In the genomic region with DNA sequence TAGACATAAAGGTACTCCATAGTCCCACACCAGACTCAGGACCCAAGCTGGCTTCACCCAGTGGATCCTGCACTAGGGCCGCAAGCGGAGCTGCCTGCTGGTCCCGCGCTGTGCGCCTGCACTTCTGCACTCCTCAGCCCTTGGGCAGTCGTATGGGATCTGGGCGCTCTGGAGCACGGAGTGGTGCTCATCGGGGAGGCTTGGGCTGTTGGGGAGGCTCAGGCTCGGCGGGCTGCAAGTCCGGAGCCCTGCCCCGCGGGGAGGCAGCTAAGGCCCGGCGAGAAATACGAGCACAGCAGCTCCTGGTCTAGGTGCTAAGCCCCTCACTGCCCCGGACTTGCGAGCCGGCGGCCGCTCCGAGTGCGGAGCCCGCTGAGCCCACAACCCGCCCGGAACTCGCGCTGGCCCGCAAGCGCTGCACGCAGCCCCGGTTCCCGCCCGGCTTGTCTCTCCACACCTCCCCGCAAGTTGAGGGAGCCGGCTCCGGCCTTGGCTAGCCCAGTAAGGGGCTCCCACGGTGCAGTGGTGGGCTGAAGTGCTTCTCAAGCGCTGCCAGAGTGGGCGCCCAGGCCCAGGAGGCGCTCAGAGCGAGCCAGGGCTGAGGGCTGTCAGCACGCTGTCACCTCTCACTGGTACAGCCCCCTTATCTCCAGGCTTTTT, we compare ENCODE assay signal across 11 cellular contexts.
"Had no signal": no experiment of that assay in that cellular context is flagged by ENCODE, and none has a peak within 500 bp of the region (broad histone marks: within the 10 kb centered on the region; RNA-seq: fewer than 3 reads in every experiment).

No MANE protein-coding gene starts in this region.

- DNase-seq: activated CD4-positive, alpha-beta memory T cell treated with anti-CD3 and anti-CD28 coated beads, Interleukin-2, amount 10 ng/mL, durations not matched to agents 7 days and 5 days; activated CD4-positive, alpha-beta T cell treated with anti-CD3 and anti-CD28 coated beads for 1 hour; activated CD8-positive, alpha-beta memory T cell treated with anti-CD3 and anti-CD28 coated beads, Interleukin-2, amount 50 U/mL, for 4 hours; activated T-cell treated with anti-CD3 and anti-CD28 coated beads, Interleukin-2, amount 50 U/mL, for 72 hours; hippocampal formation; T-helper 9 cell had no signal

- H3K4me1 Mint-ChIP-seq: activated CD4-positive, alpha-beta memory T cell treated with anti-CD3 and anti-CD28 coated beads, Interleukin-2, amount 10 ng/mL, durations not matched to agents 7 days and 5 days; neural crest cell had no signal

- H3K4me1 ChIP-seq: ascending aorta, gastroesophageal sphincter, pancreas, tibial nerve had no signal

- H3K27me3 ChIP-seq: ascending aorta, pancreas, tibial nerve had no signal

- H3K4me3 Mint-ChIP-seq: activated CD4-positive, alpha-beta memory T cell treated with anti-CD3 and anti-CD28 coated beads, Interleukin-2, amount 10 ng/mL, durations not matched to agents 7 days and 5 days; activated T-cell treated with anti-CD3 and anti-CD28 coated beads, Interleukin-2, amount 50 U/mL, for 72 hours; neural crest cell had no signal

- H3K36me3 ChIP-seq: ascending aorta, gastroesophageal sphincter, pancreas, tibial nerve had no signal

- H3K27me3 Mint-ChIP-seq: activated CD4-positive, alpha-beta memory T cell treated with anti-CD3 and anti-CD28 coated beads, Interleukin-2, amount 10 ng/mL, durations not matched to agents 7 days and 5 days had no signal

- FAIRE-seq: pancreas had no signal

- H3K27ac ChIP-seq: ascending aorta, gastroesophageal sphincter, pancreas, tibial nerve had no signal

- H3K27ac Mint-ChIP-seq: activated CD4-positive, alpha-beta memory T cell treated with anti-CD3 and anti-CD28 coated beads, Interleukin-2, amount 10 ng/mL, durations not matched to agents 7 days and 5 days; activated T-cell treated with anti-CD3 and anti-CD28 coated beads, Interleukin-2, amount 50 U/mL, for 72 hours had no signal

- H3K4me3 ChIP-seq: ascending aorta, gastroesophageal sphincter, pancreas, tibial nerve had no signal

- H3K9me3 ChIP-seq: ascending aorta, gastroesophageal sphincter, pancreas had no signal

- H3K9me3 Mint-ChIP-seq: activated CD4-positive, alpha-beta memory T cell treated with anti-CD3 and anti-CD28 coated beads, Interleukin-2, amount 10 ng/mL, durations not matched to agents 7 days and 5 days; activated T-cell treated with anti-CD3 and anti-CD28 coated beads, Interleukin-2, amount 50 U/mL, for 72 hours had no signal

- ATAC-seq: activated T-cell treated with anti-CD3 and anti-CD28 coated beads, Interleukin-2, amount 50 U/mL, for 72 hours; gastroesophageal sphincter; pancreas had no signal
